In the genomic region with DNA sequence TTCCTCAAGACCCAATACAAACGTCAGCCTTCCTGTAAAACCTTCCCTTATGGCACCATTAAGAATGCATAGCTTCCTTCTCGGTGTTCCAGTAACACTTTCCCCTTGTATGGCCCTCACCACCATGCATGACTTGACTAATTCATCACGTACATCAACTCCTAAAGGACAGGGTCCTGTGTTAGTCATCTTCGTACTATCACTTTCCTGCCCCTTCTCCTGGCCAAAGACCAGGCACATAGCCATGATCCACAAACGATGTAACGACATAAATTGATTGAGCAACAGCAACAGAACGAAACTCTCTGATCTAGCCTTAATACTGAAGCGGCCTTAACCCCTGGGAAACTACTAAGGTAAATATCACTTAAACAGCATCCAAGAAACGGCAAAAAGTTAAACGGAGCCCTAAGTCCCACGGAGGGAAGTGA, we compare ENCODE assay signal across 8 cellular contexts. TPM values are rescaled to one million over a fixed set of nuclear protein-coding genes. Genes with fewer than 3 reads are reported as not detected.
A peak's percentile ranks its signal among the peaks of the same experiment; 100 is the strongest.
DNase-seq lines count a peak whose midpoint lies in the region; ATAC-seq and TF ChIP-seq lines count a peak whose summit lies in the region.

No MANE protein-coding gene starts in this region.

- H3K4me3 Mint-ChIP-seq in HFFc6 = peak overlapping the region; percentile 97

- WGBS in ectodermal cell, 2 experiments = 1% methylated on average over 11 of the region's 11 CpGs

- H3K4me1 Mint-ChIP-seq in HFFc6 (ENCODE audit: low read depth) = peaks cover 67% of the 10 kb centered on the region

- in situ Hi-C loops in G401 (cut with HindIII; ENCODE audit: low sequenced_read_pairs) = no loop called here

- H3K27ac Mint-ChIP-seq in HFFc6 = peak overlapping the region; percentile 95

- peak overlapping the region; percentile 92 for H3K9ac ChIP-seq in mucosa of stomach (ENCODE audit: low read length)

- H3K9me3 Mint-ChIP-seq in HFFc6 = no peaks in the 10 kb centered on the region

- no peaks in the 10 kb centered on the region for H3K36me3 ChIP-seq in ectodermal cell (ENCODE audit: control insufficient read depth, insufficient read depth, low read length)
- no peaks in the 10 kb centered on the region for H3K36me3 ChIP-seq in mucosa of stomach (ENCODE audit: control insufficient read depth, insufficient read depth, low read length)

- POLR2A ChIA-PET in RWPE1 (lab: Yijun Ruan, JAX; ENCODE audit: low non-redundant PET) = no interaction called here

- H3K27me3 ChIP-seq in ectodermal cell (ENCODE audit: control insufficient read depth, insufficient read depth, low read length, poor library complexity, severe bottlenecking) (no peaks in the 10 kb centered on the region), mucosa of stomach (ENCODE audit: control insufficient read depth, insufficient read depth, low read length) (no peaks in the 10 kb centered on the region)

- H3K27me3 Mint-ChIP-seq in HFFc6 (ENCODE audit: insufficient read depth) = no peaks in the 10 kb centered on the region

- peak overlapping the region; percentile 89 for H3K27ac ChIP-seq in RWPE1
- peak overlapping the region; percentile 22 for H3K27ac ChIP-seq in ectodermal cell (ENCODE audit: insufficient read depth, low read depth, low read length, poor library complexity, severe bottlenecking)

- DNase-seq in G401 (ENCODE audit: low spot score) (peak; percentile 11), HFFc6 (peak; percentile 53), RWPE1 (ENCODE audit: low spot score) (no peak), NCI-H2081 (lab: John Stamatoyannopoulos, UW) (no peak)

- H3K4me3 ChIP-seq in ectodermal cell (ENCODE audit: insufficient read depth, low read depth, low read length) (peak overlapping the region; percentile 99), mucosa of stomach (ENCODE audit: low read length) (peak overlapping the region; percentile 52)

- no peak for ATAC-seq in HG02938 (IDR thresholded peaks at IDR 0.05; ENCODE audit: unreplicated experiment)
- ATAC-seq in GM21526 (IDR thresholded peaks at IDR 0.05; ENCODE audit: low FRiP score, unreplicated experiment) = no peak

- CTCF ChIA-PET in RWPE1 (lab: Yijun Ruan, JAX) = interaction anchor here (0.5 to 0.7 kb wide), 2 partner anchors 13 to 165 kb away, joined by 3 read pairs; no protein-coding TSS in a partner anchor

- no peak for TF ChIP-seq CTCF in HFFc6 (IDR thresholded peaks at IDR 0.05)
- no peak for TF ChIP-seq CTCF in RWPE1 (conservative IDR thresholded peaks at IDR 0.05; ENCODE audit: low read depth)

- H3K9me3 ChIP-seq in ectodermal cell (ENCODE audit: control insufficient read depth, low read length) (no peaks in the 10 kb centered on the region), mucosa of stomach (ENCODE audit: control insufficient read depth, low read length) (no peaks in the 10 kb centered on the region)

- H3K4me1 ChIP-seq in ectodermal cell (ENCODE audit: control insufficient read depth, insufficient read depth, low read length) (peaks cover 11% of the 10 kb centered on the region), mucosa of stomach (ENCODE audit: control insufficient read depth, insufficient read depth, low read length) (peaks cover 10% of the 10 kb centered on the region)

- peaks cover 31% of the 10 kb centered on the region for H3K36me3 Mint-ChIP-seq in HFFc6 (ENCODE audit: low read depth)

RNA-seq across cellular contexts. Expression of gene PSMD12, which starts 0.6 kb away (rescaled TPM):
- 20.5 and 21.3 TPM in 2 replicates for total RNA-seq in G401 (2014; rRNA removed; shearing (Covaris generic))
- 10 to 100 TPM; 62.3 to 74.4 (median 73.2) TPM for total RNA-seq in HFFc6 (2021; fragmentation: NEBNext Ultra II Directional; extraction: Animal tissue kit (Norgen Biotek cat#: 25700))
- polyA plus RNA-seq in ectodermal cell (2013, experiment 1 of 4) = 57.2 TPM
- polyA plus RNA-seq in ectodermal cell (2013, experiment 2 of 4) = 58.4 TPM
- 38.6 TPM for polyA plus RNA-seq in ectodermal cell (2013, experiment 3 of 4)
- polyA plus RNA-seq in ectodermal cell (2013, experiment 4 of 4) = 47.9 TPM

RNA-seq across cellular contexts. Expression of gene PITPNC1, which starts 11.3 kb away (rescaled TPM):
- total RNA-seq in G401 (2014; rRNA removed; shearing (Covaris generic)) = 19.9 and 24.0 TPM in 2 replicates
- 10 to 100 TPM in 1 of 6 experiments, 1 to 10 TPM in 5; 6.9 to 11.1 (median 7.7) TPM for total RNA-seq in HFFc6 (2021; fragmentation: NEBNext Ultra II Directional; extraction: Animal tissue kit (Norgen Biotek cat#: 25700))
- 15.5 TPM for polyA plus RNA-seq in ectodermal cell (2013, experiment 1 of 4)
- 14.6 TPM for polyA plus RNA-seq in ectodermal cell (2013, experiment 2 of 4)
- 13.3 TPM for polyA plus RNA-seq in ectodermal cell (2013, experiment 3 of 4)
- 14.4 TPM for polyA plus RNA-seq in ectodermal cell (2013, experiment 4 of 4)

Comparison
In these comparisons a context has a peak if more than half of its experiments do, and no peak if none do; other contexts are left out.
1. DNase-seq: peak in G401 (single experiment) and HFFc6 (single experiment); none in RWPE1 (single experiment) and NCI-H2081 (0 of 2).